In genomic region chr16:69064789-69065313, GRCh38 we compare ENCODE assay signal across 1 cellular context.
TF ChIP-seq lines count a peak whose summit lies in the region.

No MANE protein-coding gene starts in this region.

TF ChIP-seq in HepG2, 621 proteins besides CTCF, POLR2A, EP300 and RAD21 (continued from another document):
- TF ChIP-seq PRDM10 (CRISPR knock-in tag; IDR thresholded peaks at IDR 0.05; ENCODE audit: low read depth) (no peak), PHF8 (CRISPR knock-in tag; IDR thresholded peaks at IDR 0.05) (no peak), RORA (CRISPR knock-in tag; IDR thresholded peaks at IDR 0.05) (no peak), ZFP41 (CRISPR knock-in tag; IDR thresholded peaks at IDR 0.05; ENCODE audit: borderline replicate concordance) (no peak), E2F1 (CRISPR knock-in tag; IDR thresholded peaks at IDR 0.05) (no peak), IRX3 (CRISPR knock-in tag; IDR thresholded peaks at IDR 0.05; ENCODE audit: borderline replicate concordance, low read depth) (no peak), TBX3 (IDR thresholded peaks at IDR 0.05; ENCODE audit: borderline replicate concordance) (no peak), NFYC (CRISPR knock-in tag; IDR thresholded peaks at IDR 0.05) (no peak), GTF3A (CRISPR knock-in tag; conservative IDR thresholded peaks at IDR 0.05) (no peak), NFE2L2 (IDR thresholded peaks at IDR 0.05; ENCODE audit: low read length) (no peak), CAMTA2 (CRISPR knock-in tag; IDR thresholded peaks at IDR 0.05; ENCODE audit: borderline replicate concordance) (no peak), THAP8 (CRISPR knock-in tag; IDR thresholded peaks at IDR 0.05; ENCODE audit: borderline replicate concordance) (no peak)
TF ChIP-seq in HepG2: peak in this region for 0.
